11 cellular contexts compared by ENCODE assay signal in the genomic region with DNA sequence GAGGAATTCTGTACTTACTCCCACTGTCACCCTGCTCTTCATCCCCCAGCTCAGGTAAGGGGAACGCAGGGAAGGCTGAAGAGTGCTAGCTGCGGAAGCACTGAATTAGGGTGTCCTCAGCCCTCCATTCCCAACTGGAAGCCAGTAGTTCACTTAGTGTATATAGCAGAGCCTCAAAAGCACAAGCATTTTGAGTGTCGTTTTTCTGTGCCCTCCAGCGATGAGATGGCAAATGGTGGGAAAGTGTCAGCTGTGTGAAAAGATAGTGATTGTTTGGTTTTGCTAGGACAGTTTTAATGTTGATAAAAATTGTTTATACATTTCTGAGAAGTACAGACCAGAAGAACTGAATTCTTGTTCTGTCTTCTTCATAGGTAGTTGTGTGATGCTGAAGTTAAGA. TPM values are rescaled to one million over a fixed set of nuclear protein-coding genes. Genes with fewer than 3 reads are reported as not detected.
DNase-seq lines count a peak whose midpoint lies in the region; ATAC-seq and TF ChIP-seq lines count a peak whose summit lies in the region.
"Had no signal": no experiment of that assay in that cellular context is flagged by ENCODE, and none has a peak within 500 bp of the region (broad histone marks: within the 10 kb centered on the region; RNA-seq: fewer than 3 reads in every experiment).

No MANE protein-coding gene starts in this region.

- H3K4me1 Mint-ChIP-seq in stimulated activated naive CD8-positive, alpha-beta T cell treated with anti-CD3 and anti-CD28 coated beads, Interleukin-15, Interleukin-2, amounts not matched to agents 100 ng/mL and 50 ng/mL, for 24 hours (ENCODE audit: low read depth) = peaks cover 56% of the 10 kb centered on the region
- peaks cover 44% of the 10 kb centered on the region for H3K4me1 Mint-ChIP-seq in stimulated activated naive CD8-positive, alpha-beta T cell treated with anti-CD3 and anti-CD28 coated beads, Interleukin-15, amount 100 ng/mL, for 72 hours
- H3K4me1 Mint-ChIP-seq in activated T-helper 2 cell treated with anti-CD3 and anti-CD28 coated beads, Interferon-gamma antibody, Interleukin-2, Interleukin-4, amounts not matched to agents 10 μg/mL and 5 μg/mL and 100 μg/mL, durations not matched to agents 14 hours and 24 hours and 36 hours (ENCODE audit: low read depth) = peaks cover 25% of the 10 kb centered on the region

- peak overlapping the region; percentile 62 for H3K27ac Mint-ChIP-seq in stimulated activated naive CD8-positive, alpha-beta T cell treated with anti-CD3 and anti-CD28 coated beads, Interleukin-15, Interleukin-2, amounts not matched to agents 100 ng/mL and 50 ng/mL, for 24 hours
- peak overlapping the region in 1 of 2 donors; percentile 6 for H3K27ac Mint-ChIP-seq in stimulated activated naive CD8-positive, alpha-beta T cell treated with anti-CD3 and anti-CD28 coated beads, Interleukin-15, amount 100 ng/mL, for 72 hours
- H3K27ac Mint-ChIP-seq in activated T-helper 2 cell treated with anti-CD3 and anti-CD28 coated beads, Interferon-gamma antibody, Interleukin-2, Interleukin-4, amounts not matched to agents 10 μg/mL and 5 μg/mL and 100 μg/mL, durations not matched to agents 14 hours and 24 hours and 36 hours = no peak overlapping the region

- H3K79me1 ChIP-seq in mesenchymal stem cell (replicated peaks; ENCODE audit: low read length, poor library complexity, severe bottlenecking) = peaks cover 13% of the 10 kb centered on the region

- H3K14ac ChIP-seq in mesenchymal stem cell (ENCODE audit: low read length in 2 of 2) = no peak overlapping the region

- no peak for TF ChIP-seq POLR2A in body of pancreas (IDR thresholded peaks at IDR 0.05)

- no peak overlapping the region for H2AFZ ChIP-seq in mesenchymal stem cell (ENCODE audit: low read depth, low read length)
- H2AFZ ChIP-seq: PC-9 had no signal

- no peak overlapping the region for H2BK120ac ChIP-seq in mesenchymal stem cell (ENCODE audit: low read depth, low read length)

- H3K4me3 ChIP-seq in body of pancreas (no peak overlapping the region), mesenchymal stem cell (ENCODE audit: insufficient read depth in 1 of 2, low read depth in 1 of 2, low read length in 2 of 2) (no peak overlapping the region)
- H3K4me3 ChIP-seq: PC-9 had no signal

- no peak overlapping the region for H2BK12ac ChIP-seq in mesenchymal stem cell (ENCODE audit: low read length in 2 of 2)

- DNase-seq in stimulated activated naive CD8-positive, alpha-beta T cell treated with anti-CD3 and anti-CD28 coated beads, Interleukin-15, amount 100 ng/mL, for 72 hours = no peak
- DNase-seq in body of pancreas (no peak), mesenchymal stem cell (no peak), NCI-H345 treated with DMSO at 0.1 percent for 48 hours (lab: John Stamatoyannopoulos, UW; ENCODE audit: unreplicated experiment) (no peak)
- no peak for DNase-seq in activated T-helper 2 cell treated with anti-CD3 and anti-CD28 coated beads, Interferon-gamma antibody, Interleukin-2, Interleukin-4, amounts not matched to agents 10 μg/mL and 5 μg/mL and 100 μg/mL, durations not matched to agents 14 hours and 24 hours and 36 hours (ENCODE audit: low spot score)
- DNase-seq: DND-41, GOT3, NCI-H1048 had no signal

- H3K36me3 Mint-ChIP-seq in stimulated activated naive CD8-positive, alpha-beta T cell treated with anti-CD3 and anti-CD28 coated beads, Interleukin-15, Interleukin-2, amounts not matched to agents 100 ng/mL and 50 ng/mL, for 24 hours (ENCODE audit: low read depth) = peaks cover 76% of the 10 kb centered on the region
- H3K36me3 Mint-ChIP-seq in activated T-helper 2 cell treated with anti-CD3 and anti-CD28 coated beads, Interferon-gamma antibody, Interleukin-2, Interleukin-4, amounts not matched to agents 10 μg/mL and 5 μg/mL and 100 μg/mL, durations not matched to agents 14 hours and 24 hours and 36 hours (ENCODE audit: low read depth) = peaks cover 84% of the 10 kb centered on the region

- no peaks in the 10 kb centered on the region for H3K9me3 Mint-ChIP-seq in stimulated activated naive CD8-positive, alpha-beta T cell treated with anti-CD3 and anti-CD28 coated beads, Interleukin-15, Interleukin-2, amounts not matched to agents 100 ng/mL and 50 ng/mL, for 24 hours
- H3K9me3 Mint-ChIP-seq in stimulated activated naive CD8-positive, alpha-beta T cell treated with anti-CD3 and anti-CD28 coated beads, Interleukin-15, amount 100 ng/mL, for 72 hours = no peaks in the 10 kb centered on the region
- no peaks in the 10 kb centered on the region for H3K9me3 Mint-ChIP-seq in activated T-helper 2 cell treated with anti-CD3 and anti-CD28 coated beads, Interferon-gamma antibody, Interleukin-2, Interleukin-4, amounts not matched to agents 10 μg/mL and 5 μg/mL and 100 μg/mL, durations not matched to agents 14 hours and 24 hours and 36 hours

- no peak overlapping the region for H3K23ac ChIP-seq in mesenchymal stem cell (ENCODE audit: low read length in 2 of 2)

- no peak for ATAC-seq in stimulated activated naive CD8-positive, alpha-beta T cell treated with anti-CD3 and anti-CD28 coated beads, Interleukin-15, amount 100 ng/mL, for 72 hours
- ATAC-seq in body of pancreas (peak; percentile 34), GM18868 (IDR thresholded peaks at IDR 0.05; ENCODE audit: unreplicated experiment) (no peak)

- H3K36me3 ChIP-seq in body of pancreas (replicated peaks in 1 of 2; ENCODE audit: insufficient read depth in 1 of 2, low read depth in 2 of 2) = peaks cover 5 to 33% of the 10 kb centered on the region in 2 donors
- H3K36me3 ChIP-seq in mesenchymal stem cell (ENCODE audit: control insufficient read depth in 1 of 2, insufficient read depth in 2 of 2, low read depth in 1 of 2, low read length in 2 of 2) = peaks cover 26 to 99% of the 10 kb centered on the region in 2 experiments

- no peak overlapping the region for H2AK5ac ChIP-seq in mesenchymal stem cell (ENCODE audit: low read length, severe bottlenecking)

- no peak overlapping the region for H2BK5ac ChIP-seq in mesenchymal stem cell (ENCODE audit: low read depth, low read length, poor library complexity, severe bottlenecking)

- no peak overlapping the region for H3K4me3 Mint-ChIP-seq in stimulated activated naive CD8-positive, alpha-beta T cell treated with anti-CD3 and anti-CD28 coated beads, Interleukin-15, Interleukin-2, amounts not matched to agents 100 ng/mL and 50 ng/mL, for 24 hours
- no peak overlapping the region for H3K4me3 Mint-ChIP-seq in stimulated activated naive CD8-positive, alpha-beta T cell treated with anti-CD3 and anti-CD28 coated beads, Interleukin-15, amount 100 ng/mL, for 72 hours
- no peak overlapping the region for H3K4me3 Mint-ChIP-seq in activated T-helper 2 cell treated with anti-CD3 and anti-CD28 coated beads, Interferon-gamma antibody, Interleukin-2, Interleukin-4, amounts not matched to agents 10 μg/mL and 5 μg/mL and 100 μg/mL, durations not matched to agents 14 hours and 24 hours and 36 hours (ENCODE audit: low read depth)

- H4K91ac ChIP-seq in mesenchymal stem cell (ENCODE audit: low read length) = no peak overlapping the region

- no peak for TF ChIP-seq CTCF in body of pancreas (IDR thresholded peaks at IDR 0.05)

- H4K8ac ChIP-seq in mesenchymal stem cell (ENCODE audit: low read length) = no peak overlapping the region

- H3K4me2 ChIP-seq in mesenchymal stem cell (ENCODE audit: low read length, poor library complexity, severe bottlenecking) = no peak overlapping the region
- H3K4me2 ChIP-seq: PC-9 had no signal

- H3K4me1 ChIP-seq in body of pancreas (peaks cover 27% of the 10 kb centered on the region), mesenchymal stem cell (ENCODE audit: control insufficient read depth, insufficient read depth, low read depth, low read length) (no peaks in the 10 kb centered on the region)

- WGBS in body of pancreas, 2 donors = 40 to 64% methylated on average over 4 of the region's 4 CpGs
- WGBS in mesenchymal stem cell = 87% methylated on average over 4 of the region's 4 CpGs

- peak overlapping the region in 3 of 4 donors; percentile 15 to 42 (median 37) for H3K27ac ChIP-seq in body of pancreas
- H3K27ac ChIP-seq in mesenchymal stem cell (ENCODE audit: low read length, poor library complexity, severe bottlenecking) = no peak overlapping the region
- H3K27ac ChIP-seq: PC-9 had no signal

- H3K18ac ChIP-seq in mesenchymal stem cell (ENCODE audit: low read depth in 1 of 2, low read length in 2 of 2) = no peak overlapping the region

- H3K9me3 ChIP-seq in body of pancreas (no peaks in the 10 kb centered on the region), mesenchymal stem cell (ENCODE audit: control insufficient read depth, low read length) (no peaks in the 10 kb centered on the region)

- H3K27me3 ChIP-seq in body of pancreas (no peaks in the 10 kb centered on the region), mesenchymal stem cell (ENCODE audit: control insufficient read depth in 1 of 2, insufficient read depth in 1 of 2, low read length in 2 of 2) (no peaks in the 10 kb centered on the region)

- no peaks in the 10 kb centered on the region for H3K27me3 Mint-ChIP-seq in stimulated activated naive CD8-positive, alpha-beta T cell treated with anti-CD3 and anti-CD28 coated beads, Interleukin-15, Interleukin-2, amounts not matched to agents 100 ng/mL and 50 ng/mL, for 24 hours
- H3K27me3 Mint-ChIP-seq in stimulated activated naive CD8-positive, alpha-beta T cell treated with anti-CD3 and anti-CD28 coated beads, Interleukin-15, amount 100 ng/mL, for 72 hours = no peaks in the 10 kb centered on the region
- no peaks in the 10 kb centered on the region for H3K27me3 Mint-ChIP-seq in activated T-helper 2 cell treated with anti-CD3 and anti-CD28 coated beads, Interferon-gamma antibody, Interleukin-2, Interleukin-4, amounts not matched to agents 10 μg/mL and 5 μg/mL and 100 μg/mL, durations not matched to agents 14 hours and 24 hours and 36 hours (ENCODE audit: low read depth)

- H3K9ac ChIP-seq in mesenchymal stem cell (ENCODE audit: low read length) = peak overlapping the region; percentile 52

- H2BK15ac ChIP-seq in mesenchymal stem cell (ENCODE audit: low read depth, poor library complexity, severe bottlenecking) = no peak overlapping the region

- no peak overlapping the region for H3K4ac ChIP-seq in mesenchymal stem cell (ENCODE audit: low read depth in 1 of 2, low read length in 2 of 2)

- intact Hi-C loops in body of pancreas (cut with DNase I) = no loop called here
- intact Hi-C loops in activated T-helper 2 cell treated with anti-CD3 and anti-CD28 coated beads, Interferon-gamma antibody, Interleukin-2, Interleukin-4, amounts not matched to agents 10 μg/mL and 5 μg/mL and 100 μg/mL, durations not matched to agents 14 hours and 24 hours and 36 hours (cut with micrococcal nuclease) = no loop called here

RNA-seq across cellular contexts. Expression of a gene that starts 10.8 kb away (rescaled TPM):
- 10 to 100 TPM; 18.7 to 29.7 TPM for total RNA-seq in body of pancreas
- 47.0 TPM for polyA plus RNA-seq in mesenchymal stem cell (2013, experiment 1 of 2)
- polyA plus RNA-seq in mesenchymal stem cell (2013, experiment 2 of 2) = 48.0 TPM
- total RNA-seq in activated T-helper 2 cell treated with anti-CD3 and anti-CD28 coated beads, Interferon-gamma antibody, Interleukin-2, Interleukin-4, amounts not matched to agents 10 μg/mL and 5 μg/mL and 100 μg/mL, durations not matched to agents 14 hours and 24 hours and 36 hours = 51.2 and 51.9 TPM in 2 replicates

RNA-seq across cellular contexts. Expression of a gene that starts 34.8 kb away (rescaled TPM):
- 10 to 100 TPM; 65.6 to 73.2 TPM for total RNA-seq in body of pancreas
- polyA plus RNA-seq in mesenchymal stem cell (2013, experiment 1 of 2) = 123 TPM
- polyA plus RNA-seq in mesenchymal stem cell (2013, experiment 2 of 2) = 124 TPM
- 119 and 120 TPM in 2 replicates for total RNA-seq in activated T-helper 2 cell treated with anti-CD3 and anti-CD28 coated beads, Interferon-gamma antibody, Interleukin-2, Interleukin-4, amounts not matched to agents 10 μg/mL and 5 μg/mL and 100 μg/mL, durations not matched to agents 14 hours and 24 hours and 36 hours
